ENCODE assay signal across 12 cellular contexts in the genomic region with DNA sequence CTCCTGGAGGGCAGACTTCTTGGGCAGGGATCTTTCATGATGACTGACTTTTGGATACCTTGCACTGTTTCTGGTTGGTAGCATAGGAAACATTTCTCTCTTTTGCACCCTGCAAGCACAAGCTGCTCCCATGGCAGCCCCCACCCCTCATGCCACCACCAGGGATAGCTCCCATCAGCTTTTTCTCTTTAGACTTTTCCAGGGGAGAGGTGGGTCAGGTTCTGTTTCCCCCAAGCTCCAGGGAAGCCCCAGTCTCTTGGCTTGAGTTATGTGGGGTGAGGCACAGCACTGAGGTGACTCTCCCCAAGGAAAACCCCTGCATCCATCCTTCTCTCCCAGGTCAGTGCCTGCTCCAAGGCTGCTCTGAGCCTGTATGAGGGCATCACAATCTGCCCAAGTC. TPM values are rescaled to one million over a fixed set of nuclear protein-coding genes. Genes with fewer than 3 reads are reported as not detected.
DNase-seq lines count a peak whose midpoint lies in the region; ATAC-seq and TF ChIP-seq lines count a peak whose summit lies in the region.
"Had no signal": no experiment of that assay in that cellular context is flagged by ENCODE, and none has a peak within 500 bp of the region (broad histone marks: within the 10 kb centered on the region; RNA-seq: fewer than 3 reads in every experiment).

No MANE protein-coding gene starts in this region.

- TF ChIP-seq CTCF in Peyer's patch (IDR thresholded peaks at IDR 0.05) (no peak), endodermal cell (conservative IDR thresholded peaks at IDR 0.05) (no peak), type B pancreatic cell (conservative IDR thresholded peaks at IDR 0.05) (no peak)

- H2AFZ ChIP-seq in trophoblast cell (ENCODE audit: insufficient read depth, low read length, poor library complexity), result no peak overlapping the region

- H3K27me3 Mint-ChIP-seq in endodermal cell (ENCODE audit: insufficient read depth), result no peaks in the 10 kb centered on the region
- H3K27me3 Mint-ChIP-seq in type B pancreatic cell, result peaks cover 3% of the 10 kb centered on the region
- H3K27me3 Mint-ChIP-seq in activated T-cell treated with anti-CD3 and anti-CD28 coated beads, Interleukin-2, amount 50 U/mL, for 72 hours (ENCODE audit: low read depth), result peaks cover 53% of the 10 kb centered on the region
- H3K27me3 Mint-ChIP-seq in CD4-positive, alpha-beta memory T cell, result peaks cover 18 to 21% of the 10 kb centered on the region in 2 donors

- H3K9me3 ChIP-seq in Peyer's patch (no peaks in the 10 kb centered on the region), endodermal cell (ENCODE audit: control insufficient read depth, low read length) (peaks cover 10% of the 10 kb centered on the region), trophoblast cell (ENCODE audit: insufficient read depth, low read depth, low read length) (no peaks in the 10 kb centered on the region)
- no peaks in the 10 kb centered on the region for H3K9me3 ChIP-seq in CD4-positive, alpha-beta memory T cell (ENCODE audit: control insufficient read depth in 1 of 2, low read length in 2 of 2)

- intact Hi-C loops in CD4-positive, alpha-beta memory T cell (cut with micrococcal nuclease), result no loop called here

- H2AK5ac ChIP-seq in trophoblast cell (ENCODE audit: low read length), result no peak overlapping the region

- H3K4me2 ChIP-seq in trophoblast cell (ENCODE audit: low read length), result no peak overlapping the region
- H3K4me2 ChIP-seq: A549 had no signal

- H3K9me3 Mint-ChIP-seq in endodermal cell, result peaks cover 16% of the 10 kb centered on the region
- H3K9me3 Mint-ChIP-seq in type B pancreatic cell, result peaks cover 14% of the 10 kb centered on the region
- peaks cover 0 to 4% of the 10 kb centered on the region in 2 donors for H3K9me3 Mint-ChIP-seq in activated T-cell treated with anti-CD3 and anti-CD28 coated beads, Interleukin-2, amount 50 U/mL, for 72 hours
- peaks cover 0 to 25% (median 14%) of the 10 kb centered on the region in 8 donors for H3K9me3 Mint-ChIP-seq in CD4-positive, alpha-beta memory T cell

- H2BK12ac ChIP-seq in trophoblast cell (ENCODE audit: low read length), result peak overlapping the region; percentile 50

- peak overlapping the region; percentile 39 for H2BK120ac ChIP-seq in trophoblast cell (ENCODE audit: insufficient read depth, low read length, poor library complexity)

- H3K27me3 ChIP-seq in Peyer's patch (no peaks in the 10 kb centered on the region), endodermal cell (ENCODE audit: control insufficient read depth, insufficient read depth, low read length, poor library complexity, severe bottlenecking) (no peaks in the 10 kb centered on the region), trophoblast cell (ENCODE audit: insufficient read depth, low read length) (no peaks in the 10 kb centered on the region)
- no peaks in the 10 kb centered on the region for H3K27me3 ChIP-seq in CD4-positive, alpha-beta memory T cell (ENCODE audit: insufficient read depth, low read length)

- H4K91ac ChIP-seq in trophoblast cell (ENCODE audit: low read depth, low read length), result peak overlapping the region; percentile 38

- H3K4ac ChIP-seq in trophoblast cell (ENCODE audit: low read depth, low read length), result no peak overlapping the region

- CTCF ChIA-PET in CD4-positive, alpha-beta memory T cell (lab: Charles Lee; ENCODE audit: partially characterized antibody), result no interaction called here

- no peak for ATAC-seq in activated T-cell treated with anti-CD3 and anti-CD28 coated beads, Interleukin-2, amount 50 U/mL, for 72 hours (replicated peaks in 1 of 2)
- ATAC-seq: A549, GM12878 had no signal

- DNase-seq in Peyer's patch (peak in 2 of 3 donors; percentile 12 to 24), endodermal cell (peak; percentile 29), trophoblast cell (no peak), type B pancreatic cell (ENCODE audit: extremely low spot score, unreplicated experiment) (peak; percentile 40)
- no peak for DNase-seq in activated T-cell treated with anti-CD3 and anti-CD28 coated beads, Interleukin-2, amount 50 U/mL, for 72 hours
- no peak for DNase-seq in CD4-positive, alpha-beta memory T cell
- DNase-seq: HCEC 1CT, HFFc6, IMR-90 had no signal

- no peak for TF ChIP-seq POLR2A in Peyer's patch (IDR thresholded peaks at IDR 0.05)

- H3K4me3 Mint-ChIP-seq in endodermal cell (no peak overlapping the region), type B pancreatic cell (no peak overlapping the region)
- no peak overlapping the region for H3K4me3 Mint-ChIP-seq in activated T-cell treated with anti-CD3 and anti-CD28 coated beads, Interleukin-2, amount 50 U/mL, for 72 hours
- no peak overlapping the region for H3K4me3 Mint-ChIP-seq in CD4-positive, alpha-beta memory T cell
- H3K4me3 Mint-ChIP-seq: HFFc6 had no signal

- H3K79me2 ChIP-seq in trophoblast cell (ENCODE audit: control insufficient read depth, insufficient read depth, low read length, poor library complexity), result no peaks in the 10 kb centered on the region

- H3K36me3 Mint-ChIP-seq in endodermal cell (ENCODE audit: low read depth) (no peaks in the 10 kb centered on the region), type B pancreatic cell (no peaks in the 10 kb centered on the region)
- H3K36me3 Mint-ChIP-seq in activated T-cell treated with anti-CD3 and anti-CD28 coated beads, Interleukin-2, amount 50 U/mL, for 72 hours (ENCODE audit: insufficient read depth in 2 of 2), result peaks cover 0 to 4% of the 10 kb centered on the region in 2 donors
- H3K36me3 Mint-ChIP-seq in CD4-positive, alpha-beta memory T cell, result no peaks in the 10 kb centered on the region

- peaks cover 0 to 8% (median 0%) of the 10 kb centered on the region in 4 donors for H3K4me1 ChIP-seq in Peyer's patch
- no peaks in the 10 kb centered on the region for H3K4me1 ChIP-seq in endodermal cell (ENCODE audit: control insufficient read depth, insufficient read depth, low read length)
- H3K4me1 ChIP-seq in trophoblast cell (ENCODE audit: control insufficient read depth in 1 of 2, insufficient read depth in 2 of 2, low read length in 2 of 2), result no peaks in the 10 kb centered on the region
- no peaks in the 10 kb centered on the region for H3K4me1 ChIP-seq in CD4-positive, alpha-beta memory T cell (ENCODE audit: insufficient read depth, low read length)
- H3K4me1 ChIP-seq: A549 had no signal

- H3K79me1 ChIP-seq in trophoblast cell (ENCODE audit: low read length), result peaks cover 4% of the 10 kb centered on the region

- H3K36me3 ChIP-seq in Peyer's patch (no peaks in the 10 kb centered on the region), endodermal cell (ENCODE audit: control insufficient read depth, insufficient read depth, low read length) (no peaks in the 10 kb centered on the region), trophoblast cell (ENCODE audit: control insufficient read depth in 1 of 2, insufficient read depth in 2 of 2, low read length in 2 of 2) (no peaks in the 10 kb centered on the region)
- no peaks in the 10 kb centered on the region for H3K36me3 ChIP-seq in CD4-positive, alpha-beta memory T cell (ENCODE audit: insufficient read depth, low read length)

- no peak overlapping the region for H3K4me3 ChIP-seq in Peyer's patch
- H3K4me3 ChIP-seq in endodermal cell (ENCODE audit: low read length), result no peak overlapping the region
- no peak overlapping the region for H3K4me3 ChIP-seq in trophoblast cell (ENCODE audit: low read depth, low read length)
- no peak overlapping the region for H3K4me3 ChIP-seq in CD4-positive, alpha-beta memory T cell (ENCODE audit: low read length in 2 of 2)
- H3K4me3 ChIP-seq: A549, GM12878 had no signal

- H3K14ac ChIP-seq in trophoblast cell (ENCODE audit: low read length), result no peak overlapping the region

- POLR2A ChIA-PET in CD4-positive, alpha-beta memory T cell (lab: Charles Lee; ENCODE audit: partially characterized antibody), result no interaction called here

- no peak overlapping the region for H2BK5ac ChIP-seq in trophoblast cell (ENCODE audit: low read depth, low read length, poor library complexity)

- H4K8ac ChIP-seq in trophoblast cell (ENCODE audit: low read depth, low read length), result no peak overlapping the region

- H3K27ac Mint-ChIP-seq in endodermal cell, result no peak overlapping the region
- no peak overlapping the region for H3K27ac Mint-ChIP-seq in type B pancreatic cell
- no peak overlapping the region for H3K27ac Mint-ChIP-seq in activated T-cell treated with anti-CD3 and anti-CD28 coated beads, Interleukin-2, amount 50 U/mL, for 72 hours
- H3K27ac Mint-ChIP-seq in CD4-positive, alpha-beta memory T cell, result no peak overlapping the region
- H3K27ac Mint-ChIP-seq: HFFc6 had no signal

- H3K18ac ChIP-seq in trophoblast cell (ENCODE audit: low read length), result no peak overlapping the region

- no peak overlapping the region for H3K9ac ChIP-seq in endodermal cell (ENCODE audit: extremely low read depth, low read length, poor library complexity, severe bottlenecking)
- no peak overlapping the region for H3K9ac ChIP-seq in trophoblast cell (ENCODE audit: low read length)

- no peak overlapping the region for H3K27ac ChIP-seq in Peyer's patch
- no peak overlapping the region for H3K27ac ChIP-seq in endodermal cell (ENCODE audit: low read depth, low read length)
- H3K27ac ChIP-seq in trophoblast cell (ENCODE audit: low read depth, low read length), result no peak overlapping the region
- H3K27ac ChIP-seq in CD4-positive, alpha-beta memory T cell (ENCODE audit: low read depth, low read length), result no peak overlapping the region
- H3K27ac ChIP-seq: A549 had no signal

- H3K23ac ChIP-seq in trophoblast cell (ENCODE audit: low read length), result no peak overlapping the region

- no peak overlapping the region for H4K12ac ChIP-seq in trophoblast cell (ENCODE audit: low read depth, low read length)

- H3K4me1 Mint-ChIP-seq in endodermal cell, result peaks cover 4% of the 10 kb centered on the region
- no peaks in the 10 kb centered on the region for H3K4me1 Mint-ChIP-seq in type B pancreatic cell (ENCODE audit: unreplicated experiment)
- H3K4me1 Mint-ChIP-seq in activated T-cell treated with anti-CD3 and anti-CD28 coated beads, Interleukin-2, amount 50 U/mL, for 72 hours (ENCODE audit: low read depth), result no peaks in the 10 kb centered on the region
- H3K4me1 Mint-ChIP-seq in CD4-positive, alpha-beta memory T cell, result no peaks in the 10 kb centered on the region

RNA-seq across cellular contexts. Expression of gene LRRC32, which starts 22.5 kb away (rescaled TPM):
- 10 to 100 TPM in 3 of 4 donors, 1 to 10 TPM in 1; 4.0 to 36.7 (median 23.0) TPM for total RNA-seq in Peyer's patch
- total RNA-seq in endodermal cell, result 1 to 10 TPM; 1.3 to 1.6 TPM
- 2.0 TPM for polyA plus RNA-seq in endodermal cell (2013, experiment 1 of 2)
- 2.2 TPM for polyA plus RNA-seq in endodermal cell (2013, experiment 2 of 2)
- 39.7 and 40.3 TPM in 2 replicates for polyA plus RNA-seq in trophoblast cell (2013)
- total RNA-seq in type B pancreatic cell (ENCODE audit: low replicate concordance), result 4.3 and 5.4 TPM in 2 replicates
- total RNA-seq in activated T-cell treated with anti-CD3 and anti-CD28 coated beads, Interleukin-2, amount 50 U/mL, for 72 hours, result 10 to 100 TPM; 12.5 to 16.4 TPM
- under 1 TPM; 0.38 to 0.53 TPM for total RNA-seq in CD4-positive, alpha-beta memory T cell
- under 1 TPM in 1 of 2 donors, not detected in 1; 0.56 TPM for polyA plus RNA-seq in CD4-positive, alpha-beta memory T cell
- total RNA-seq: HT-29 had no signal

Comparison
In these comparisons a context has a peak if more than half of its experiments do, and no peak if none do; other contexts are left out.
1. DNase-seq: peak in Peyer's patch (2 of 3), endodermal cell (single experiment) and type B pancreatic cell (single experiment); none in trophoblast cell (0 of 2), activated T-cell treated with anti-CD3 and anti-CD28 coated beads, Interleukin-2, amount 50 U/mL, for 72 hours (0 of 2) and CD4-positive, alpha-beta memory T cell (0 of 5).